10 cellular contexts compared by ENCODE assay signal in genomic region chr5:116763987-116764866, GRCh38.
DNase-seq lines count a peak whose midpoint lies in the region; ATAC-seq and TF ChIP-seq lines count a peak whose summit lies in the region.
"Had no signal": no experiment of that assay in that cellular context is flagged by ENCODE, and none has a peak within 500 bp of the region (broad histone marks: within the 10 kb centered on the region; RNA-seq: fewer than 3 reads in every experiment).

No MANE protein-coding gene starts in this region.

- H3K27me3 ChIP-seq in neural progenitor cell (no peaks in the 10 kb centered on the region), esophagus muscularis mucosa (no peaks in the 10 kb centered on the region)

- peaks cover 33% of the 10 kb centered on the region for H3F3A ChIP-seq in neural progenitor cell (ENCODE audit: low read depth)

- peak; percentile 83 for ATAC-seq in GM19023 (IDR thresholded peaks at IDR 0.05; ENCODE audit: unreplicated experiment)
- ATAC-seq in HG03520 (IDR thresholded peaks at IDR 0.05; ENCODE audit: unreplicated experiment): peak; percentile 62

- H4K20me1 ChIP-seq in neural progenitor cell (ENCODE audit: low read depth): no peaks in the 10 kb centered on the region

- no peak for TF ChIP-seq CTCF in neural progenitor cell (IDR thresholded peaks at IDR 0.05)
- no peak for TF ChIP-seq CTCF in esophagus muscularis mucosa (IDR thresholded peaks at IDR 0.05)

- H3K4me3 Mint-ChIP-seq in neural progenitor cell: peak overlapping the region; percentile 42
- no peak overlapping the region for H3K4me3 Mint-ChIP-seq in activated naive CD8-positive, alpha-beta T cell treated with anti-CD3 and anti-CD28 coated beads for 36 hours

- H3K27me3 Mint-ChIP-seq in neural progenitor cell (ENCODE audit: insufficient read depth, low read depth): peaks cover 10% of the 10 kb centered on the region
- no peaks in the 10 kb centered on the region for H3K27me3 Mint-ChIP-seq in activated naive CD8-positive, alpha-beta T cell treated with anti-CD3 and anti-CD28 coated beads for 36 hours

- H3K9ac ChIP-seq in neural progenitor cell: no peak overlapping the region

- peaks cover 46% of the 10 kb centered on the region for H3K4me1 Mint-ChIP-seq in neural progenitor cell
- no peaks in the 10 kb centered on the region for H3K4me1 Mint-ChIP-seq in activated naive CD8-positive, alpha-beta T cell treated with anti-CD3 and anti-CD28 coated beads for 36 hours

- DNase-seq in H4 (ENCODE audit: low spot score) (peak; percentile 57), neural progenitor cell (ENCODE audit: low spot score) (no peak), esophagus muscularis mucosa (ENCODE audit: extremely low spot score) (no peak), midbrain (lab: John Stamatoyannopoulos, UW) (no peak)
- DNase-seq in effector CD8-positive, alpha-beta T cell (lab: John Stamatoyannopoulos, UW): no peak
- DNase-seq in activated naive CD8-positive, alpha-beta T cell treated with anti-CD3 and anti-CD28 coated beads for 36 hours: no peak
- DNase-seq: retina; stimulated activated naive CD4-positive, alpha-beta T cell had no signal

- WGBS in esophagus muscularis mucosa: 92% methylated on average over 19 of the region's 19 CpGs

- TF ChIP-seq EP300 in esophagus muscularis mucosa (IDR thresholded peaks at IDR 0.05): no peak

- no peaks in the 10 kb centered on the region for H3K79me2 ChIP-seq in neural progenitor cell (ENCODE audit: low read depth)

- no peak overlapping the region for H3K4me2 ChIP-seq in neural progenitor cell

- no peak for TF ChIP-seq POLR2A in esophagus muscularis mucosa (IDR thresholded peaks at IDR 0.05; ENCODE audit: low read depth)

- H3K27ac ChIP-seq in neural progenitor cell (no peak overlapping the region), esophagus muscularis mucosa (replicated peaks in 1 of 4) (no peak overlapping the region)

- no peaks in the 10 kb centered on the region for H3K9me3 Mint-ChIP-seq in neural progenitor cell
- no peaks in the 10 kb centered on the region for H3K9me3 Mint-ChIP-seq in activated naive CD8-positive, alpha-beta T cell treated with anti-CD3 and anti-CD28 coated beads for 36 hours

- H3K9me3 ChIP-seq in neural progenitor cell (ENCODE audit: low read depth) (no peaks in the 10 kb centered on the region), esophagus muscularis mucosa (no peaks in the 10 kb centered on the region)

- H3K4me1 ChIP-seq in neural progenitor cell (peaks cover 41% of the 10 kb centered on the region), esophagus muscularis mucosa (peaks cover 0 to 6% (median 0%) of the 10 kb centered on the region in 4 donors)

- H3K36me3 ChIP-seq in neural progenitor cell: no peaks in the 10 kb centered on the region
- no peaks in the 10 kb centered on the region for H3K36me3 ChIP-seq in esophagus muscularis mucosa

- no peaks in the 10 kb centered on the region for H3K36me3 Mint-ChIP-seq in neural progenitor cell
- no peaks in the 10 kb centered on the region for H3K36me3 Mint-ChIP-seq in activated naive CD8-positive, alpha-beta T cell treated with anti-CD3 and anti-CD28 coated beads for 36 hours

- no peak overlapping the region for H3K27ac Mint-ChIP-seq in neural progenitor cell
- H3K27ac Mint-ChIP-seq in activated naive CD8-positive, alpha-beta T cell treated with anti-CD3 and anti-CD28 coated beads for 36 hours: no peak overlapping the region

- H2AFZ ChIP-seq in neural progenitor cell (replicated peaks): peak overlapping the region; percentile 46

- intact Hi-C loops in esophagus muscularis mucosa (cut with DNase I): no loop called here

- no peak overlapping the region for H3K4me3 ChIP-seq in neural progenitor cell
- no peak overlapping the region for H3K4me3 ChIP-seq in esophagus muscularis mucosa
